In the genomic region with DNA sequence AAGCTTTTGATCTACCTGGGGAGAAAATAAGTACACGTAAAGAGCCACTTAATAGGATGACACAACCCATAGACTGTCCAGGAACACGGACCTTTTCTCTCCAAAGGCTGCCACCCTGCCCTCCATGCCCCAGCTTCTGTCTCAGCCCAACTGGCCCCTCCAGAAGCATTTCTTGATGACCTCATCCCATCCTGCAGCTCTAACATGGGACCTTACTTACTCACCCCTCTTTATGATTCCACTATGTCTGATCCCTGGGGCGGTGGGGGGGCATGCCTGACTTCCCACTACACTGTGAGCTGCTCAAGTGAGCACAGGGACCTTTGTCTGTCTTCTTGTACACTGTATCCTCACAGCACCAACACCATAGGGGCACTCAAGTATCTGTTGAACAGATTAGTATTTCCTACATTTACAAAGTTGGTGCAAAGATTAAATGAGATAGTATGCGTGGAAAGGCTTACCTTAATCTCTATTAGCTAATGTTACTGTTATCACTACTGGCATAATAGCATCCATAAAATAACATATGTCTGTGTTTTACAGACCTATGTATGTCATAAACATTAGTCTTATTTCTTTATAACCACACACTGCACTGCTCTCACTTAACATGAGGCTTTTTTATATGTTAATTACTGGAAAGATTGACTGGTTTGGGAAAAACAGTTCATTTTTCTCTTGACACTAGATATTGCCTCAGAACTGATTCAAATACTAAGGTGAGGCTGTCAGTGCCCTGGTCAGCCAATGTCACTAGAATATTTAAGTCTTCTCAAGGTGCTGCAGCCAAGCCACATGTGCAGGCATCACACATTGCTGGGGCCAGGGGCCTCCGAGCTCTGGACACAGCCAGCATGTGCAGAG, we compare ENCODE assay signal across 14 cellular contexts.
DNase-seq lines count a peak whose midpoint lies in the region; ATAC-seq and TF ChIP-seq lines count a peak whose summit lies in the region.
"Had no signal": no experiment of that assay in that cellular context is flagged by ENCODE, and none has a peak within 500 bp of the region (broad histone marks: within the 10 kb centered on the region; RNA-seq: fewer than 3 reads in every experiment).

No MANE protein-coding gene starts in this region.

- H3K36me3 ChIP-seq in Karpas-422 (ENCODE audit: insufficient read depth, low read length) (0 out of 2 replicates have a peak, but pooled peaks cover 3% of the 10 kb centered on the region), psoas muscle (ENCODE audit: insufficient read depth in 1 of 2, low read depth in 1 of 2) (peaks cover 0 to under 1% of the 10 kb centered on the region in 2 donors), adrenal gland (replicated peaks in 1 of 2) (no peaks in the 10 kb centered on the region)

- H3K36me3 Mint-ChIP-seq in activated CD4-positive, alpha-beta T cell treated with anti-CD3 and anti-CD28 coated beads for 36 hours (ENCODE audit: low read depth): peaks cover 16% of the 10 kb centered on the region
- peaks cover 7% of the 10 kb centered on the region for H3K36me3 Mint-ChIP-seq in effector memory CD8-positive, alpha-beta T cell (ENCODE audit: insufficient read depth)

- in situ Hi-C loops in GM13977 (cut with MboI; ENCODE audit: low pct_unique_long_range_greater_than_20kb, low sequenced_read_pairs, unreplicated experiment): no loop called here

- H3K27ac Mint-ChIP-seq in activated CD4-positive, alpha-beta T cell treated with anti-CD3 and anti-CD28 coated beads for 36 hours: peak overlapping the region; percentile 75
- H3K27ac Mint-ChIP-seq in effector memory CD8-positive, alpha-beta T cell: no peak overlapping the region

- no peak overlapping the region for H2AFZ ChIP-seq in Karpas-422 (ENCODE audit: low read length)

- no peaks in the 10 kb centered on the region for H3K9me3 Mint-ChIP-seq in activated CD4-positive, alpha-beta T cell treated with anti-CD3 and anti-CD28 coated beads for 36 hours (ENCODE audit: low read depth)
- no peaks in the 10 kb centered on the region for H3K9me3 Mint-ChIP-seq in effector memory CD8-positive, alpha-beta T cell

- H3K9me2 ChIP-seq in Karpas-422 (replicated peaks; ENCODE audit: insufficient read depth, low read length): no peaks in the 10 kb centered on the region

- CTCF ChIA-PET in activated CD4-positive, alpha-beta T cell treated with anti-CD3 and anti-CD28 coated beads for 36 hours (lab: Charles Lee): interaction anchor here (0.8 to 1.9 kb wide), 3 partner anchors 9 to 127 kb away, joined by 4 to 5 read pairs (median 4); no protein-coding TSS in a partner anchor

- H3K4me3 ChIP-seq in Karpas-422 (ENCODE audit: low read length): no peak overlapping the region
- no peak overlapping the region for H3K4me3 ChIP-seq in psoas muscle
- H3K4me3 ChIP-seq in adrenal gland: no peak overlapping the region
- H3K4me3 ChIP-seq: Peyer's patch had no signal

- H3K9me3 ChIP-seq in Karpas-422 (ENCODE audit: low read length): no peaks in the 10 kb centered on the region
- no peaks in the 10 kb centered on the region for H3K9me3 ChIP-seq in psoas muscle
- no peaks in the 10 kb centered on the region for H3K9me3 ChIP-seq in adrenal gland (replicated peaks in 1 of 3)
- H3K9me3 ChIP-seq: Peyer's patch had no signal

- no peak overlapping the region for H3K4me3 Mint-ChIP-seq in activated CD4-positive, alpha-beta T cell treated with anti-CD3 and anti-CD28 coated beads for 36 hours
- peak overlapping the region; percentile 44 to 50 for H3K4me3 Mint-ChIP-seq in effector memory CD8-positive, alpha-beta T cell

- no peak for TF ChIP-seq POLR2A in adrenal gland (IDR thresholded peaks at IDR 0.05)

- DNase-seq in activated CD4-positive, alpha-beta T cell treated with anti-CD3 and anti-CD28 coated beads for 36 hours: peak; percentile 34
- no peak for DNase-seq in activated CD4-positive, alpha-beta T cell treated with anti-CD3 and anti-CD28 coated beads, Interleukin-2, amount 50 U/mL, for 1 hour
- DNase-seq in Karpas-422: no peak
- no peak for DNase-seq in effector memory CD8-positive, alpha-beta T cell
- DNase-seq in psoas muscle: no peak
- DNase-seq in GM13977 (ENCODE audit: low spot score): no peak
- no peak for DNase-seq in adrenal gland
- DNase-seq: Calu3; GOT3; NCI-H1048; Peyer's patch; stimulated activated CD4-positive, alpha-beta T cell treated with anti-CD3 and anti-CD28 coated beads, Interleukin-12 subunit alpha, Interleukin-12 subunit beta, amount 100 ng/mL, for 4 hours had no signal

- TF ChIP-seq CTCF in psoas muscle (IDR thresholded peaks at IDR 0.05): no peak
- TF ChIP-seq CTCF in GM13977 (IDR thresholded peaks at IDR 0.05; ENCODE audit: extremely low read depth, insufficient read depth, missing control alignments): no peak
- no peak for TF ChIP-seq CTCF in adrenal gland (IDR thresholded peaks at IDR 0.05)

- H3K9ac ChIP-seq in Karpas-422 (ENCODE audit: low read length): 0 out of 2 replicates have a peak overlapping the region, but pooled peaks have one; percentile 7

- intact Hi-C loops in activated CD4-positive, alpha-beta T cell treated with anti-CD3 and anti-CD28 coated beads for 36 hours (cut with DNase I, micrococcal nuclease): no loop called here
- intact Hi-C loops in psoas muscle (cut with DNase I): loop anchor here in 1 of 2 donors (10.0 kb wide), 1 partner anchor 331 kb away; no protein-coding TSS in a partner anchor
- intact Hi-C loops in adrenal gland (cut with DNase I): no loop called here

- WGBS in psoas muscle, 3 donors: 78 to 90% (median 82%) methylated on average over 5 of the region's 5 CpGs
- 84 to 93% (median 88%) methylated on average over 5 of the region's 5 CpGs for WGBS in adrenal gland, 4 donors

- H3K4me1 Mint-ChIP-seq in activated CD4-positive, alpha-beta T cell treated with anti-CD3 and anti-CD28 coated beads for 36 hours: peaks cover 82% of the 10 kb centered on the region
- H3K4me1 Mint-ChIP-seq in effector memory CD8-positive, alpha-beta T cell (ENCODE audit: low read depth in 2 of 2): peaks cover 53 to 75% of the 10 kb centered on the region in 2 donors

- peaks cover 87% of the 10 kb centered on the region for H3K79me2 ChIP-seq in Karpas-422 (ENCODE audit: low read length)

- ATAC-seq in activated CD4-positive, alpha-beta T cell treated with anti-CD3 and anti-CD28 coated beads for 36 hours: peak; percentile 46
- no peak for ATAC-seq in effector memory CD8-positive, alpha-beta T cell (replicated peaks)
- peak in 2 of 4 donors; percentile 4 to 5 for ATAC-seq in psoas muscle
- ATAC-seq in GM18907 (IDR thresholded peaks at IDR 0.05; ENCODE audit: unreplicated experiment): no peak

- peaks cover 50% of the 10 kb centered on the region for H3K4me1 ChIP-seq in Karpas-422 (ENCODE audit: low read length)
- peaks cover 80% of the 10 kb centered on the region for H3K4me1 ChIP-seq in psoas muscle
- H3K4me1 ChIP-seq in adrenal gland (replicated peaks in 1 of 2): peaks cover 37 to 49% of the 10 kb centered on the region in 2 donors

- H4K20me1 ChIP-seq in Karpas-422 (ENCODE audit: insufficient read depth, low read depth, low read length): peaks cover 60% of the 10 kb centered on the region

- peak overlapping the region; percentile 3 for H3K4me2 ChIP-seq in Karpas-422 (ENCODE audit: low read depth, low read length, poor library complexity, severe bottlenecking)

- POLR2A ChIA-PET in activated CD4-positive, alpha-beta T cell treated with anti-CD3 and anti-CD28 coated beads for 36 hours (lab: Charles Lee): interaction anchor here (0.6 kb wide), 1 partner anchor 178 kb away, joined by 3 read pairs; no protein-coding TSS in a partner anchor

- H3K27ac ChIP-seq in Karpas-422 (ENCODE audit: low read length) (peak overlapping the region; percentile 22; the same call in 1 of the 2 replicates), psoas muscle (peak overlapping the region; percentile 76), adrenal gland (peak overlapping the region in 2 of 5 donors; percentile 75 to 87)
- H3K27ac ChIP-seq: epithelial cell of prostate, Peyer's patch had no signal

- no peaks in the 10 kb centered on the region for H3K27me3 ChIP-seq in Karpas-422 (ENCODE audit: low read length)
- no peaks in the 10 kb centered on the region for H3K27me3 ChIP-seq in psoas muscle (ENCODE audit: insufficient read depth in 3 of 3, low read length in 2 of 3)
- no peaks in the 10 kb centered on the region for H3K27me3 ChIP-seq in adrenal gland
- H3K27me3 ChIP-seq: Peyer's patch had no signal

- no peaks in the 10 kb centered on the region for H3K27me3 Mint-ChIP-seq in activated CD4-positive, alpha-beta T cell treated with anti-CD3 and anti-CD28 coated beads for 36 hours
- no peaks in the 10 kb centered on the region for H3K27me3 Mint-ChIP-seq in effector memory CD8-positive, alpha-beta T cell
